Comparison of ENCODE assay signal across 1 cellular context in the genomic region with DNA sequence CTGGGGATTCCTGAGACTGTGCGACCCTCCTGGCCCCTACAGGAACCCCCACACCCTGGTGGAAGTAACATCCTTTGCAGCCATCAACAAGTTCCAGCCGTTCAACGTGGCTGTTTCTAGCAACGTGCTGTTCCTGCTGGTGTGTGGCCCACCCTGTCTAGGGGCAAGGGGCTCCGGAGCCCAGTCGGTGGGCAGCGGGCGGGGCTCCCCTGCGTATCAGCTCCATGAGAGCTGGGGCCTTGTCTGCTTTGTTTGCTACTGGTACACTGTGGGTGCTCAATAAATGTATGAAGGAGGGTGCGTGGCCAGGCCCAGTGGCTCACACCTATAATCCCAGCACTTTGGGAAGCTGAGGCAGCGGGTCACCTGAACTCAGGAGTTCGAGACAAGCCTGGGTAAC.
TF ChIP-seq lines count a peak whose summit lies in the region.

No MANE protein-coding gene starts in this region.

TF ChIP-seq in GM12878, 131 proteins besides CTCF, POLR2A, EP300 and RAD21:
- TF ChIP-seq MEF2B (IDR thresholded peaks at IDR 0.05; ENCODE audit: partially characterized antibody, poor library complexity, severe bottlenecking), result no peak
- no peak for TF ChIP-seq ZNF207 (IDR thresholded peaks at IDR 0.05; ENCODE audit: borderline replicate concordance)
